In genomic region chr4:85149656-85150055, GRCh38 we compare ENCODE assay signal across 22 cellular contexts.
A peak's percentile ranks its signal among the peaks of the same experiment; 100 is the strongest.
DNase-seq lines count a peak whose midpoint lies in the region; ATAC-seq and TF ChIP-seq lines count a peak whose summit lies in the region.
"Had no signal": no experiment of that assay in that cellular context is flagged by ENCODE, and none has a peak within 500 bp of the region (broad histone marks: within the 10 kb centered on the region; RNA-seq: fewer than 3 reads in every experiment).

No MANE protein-coding gene starts in this region.

- H3K9ac ChIP-seq in fibroblast of lung (ENCODE audit: insufficient read depth, low read length): no peak overlapping the region
- H3K9ac ChIP-seq: SK-N-SH had no signal

- H3K4me2 ChIP-seq in fibroblast of lung (ENCODE audit: extremely low read depth, insufficient read depth, low read length): no peak overlapping the region
- H3K4me2 ChIP-seq: SK-N-SH had no signal

- no peaks in the 10 kb centered on the region for H3K79me2 ChIP-seq in fibroblast of lung (ENCODE audit: control insufficient read depth, insufficient read depth, low read length)

- no peaks in the 10 kb centered on the region for H3K27me3 ChIP-seq in fibroblast of lung (ENCODE audit: control insufficient read depth, insufficient read depth, low read length)
- no peaks in the 10 kb centered on the region for H3K27me3 ChIP-seq in psoas muscle (ENCODE audit: insufficient read depth in 3 of 3, low read length in 2 of 3)
- H3K27me3 ChIP-seq: suprapubic skin had no signal

- H4K20me1 ChIP-seq in fibroblast of lung (ENCODE audit: control insufficient read depth, extremely low read depth, insufficient read depth, low read length): no peaks in the 10 kb centered on the region

- no peak overlapping the region for H3K4me3 ChIP-seq in fibroblast of lung (replicated peaks in 1 of 4; ENCODE audit: control extremely low read depth in 1 of 4, insufficient read depth in 1 of 4, low read depth in 3 of 4, low read length in 4 of 4)
- H3K4me3 ChIP-seq in psoas muscle: no peak overlapping the region
- H3K4me3 ChIP-seq: HAP-1, suprapubic skin had no signal

- ATAC-seq in psoas muscle: peak; percentile 45 to 55 (median 50)

- H3K9me3 ChIP-seq in fibroblast of lung (ENCODE audit: control insufficient read depth, insufficient read depth, low read depth, low read length) (no peaks in the 10 kb centered on the region), psoas muscle (no peaks in the 10 kb centered on the region)
- H3K9me3 ChIP-seq: HAP-1, SK-N-SH, suprapubic skin had no signal

- no peak overlapping the region for H3K4me3 Mint-ChIP-seq in chondrocyte (ENCODE audit: unreplicated experiment)
- H3K4me3 Mint-ChIP-seq: activated naive CD4-positive, alpha-beta T cell treated with anti-CD3 and anti-CD28 coated beads for 36 hours; brain; memory B cell; neural crest cell had no signal

- DNase-seq in GM03348 (ENCODE audit: low spot score): peak; percentile 25
- peak; percentile 5 for DNase-seq in RWPE1 (ENCODE audit: low spot score)
- peak; percentile 31 to 82 for DNase-seq in fibroblast of lung (ENCODE audit: low read depth in 2 of 2)
- DNase-seq in psoas muscle: no peak
- DNase-seq in NCI-H1417 treated with DMSO at 0.1 percent for 48 hours (lab: John Stamatoyannopoulos, UW): no peak
- DNase-seq in NK-92 treated with Interleukin-12 subunit alpha and Interleukin-12 subunit beta, amount 100 ng/mL, for 24 hours (lab: John Stamatoyannopoulos, UW): no peak
- DNase-seq in stimulated activated CD4-positive, alpha-beta T cell treated with anti-CD3 and anti-CD28 coated beads, Interleukin-12 subunit alpha, Interleukin-12 subunit beta, amount 100 ng/mL, for 4 hours: no peak
- DNase-seq in chondrocyte (ENCODE audit: low spot score): no peak
- DNase-seq: activated CD4-positive, alpha-beta T cell treated with anti-CD3 and anti-CD28 coated beads, Interleukin-2, amount 50 U/mL, for 1 hour; activated naive CD4-positive, alpha-beta T cell treated with anti-CD3 and anti-CD28 coated beads for 36 hours; activated T-cell treated with anti-CD3 and anti-CD28 coated beads for 4 hours; effector CD8-positive, alpha-beta T cell; MM.1S; NCI-H187 treated with DMSO at 0.1 percent for 48 hours; NCI-H510A; SK-N-SH; stimulated activated CD4-positive, alpha-beta T cell treated with anti-CD3 and anti-CD28 coated beads, Interleukin-2, amount 100 ng/mL, for 48 hours had no signal

- TF ChIP-seq CTCF in RWPE1 (conservative IDR thresholded peaks at IDR 0.05; ENCODE audit: low read depth) (no peak), fibroblast of lung (conservative IDR thresholded peaks at IDR 0.05 in 1 of 2, IDR thresholded peaks at IDR 0.05 in 1 of 2; ENCODE audit: low read depth in 1 of 2, low read length in 2 of 2) (no peak), psoas muscle (IDR thresholded peaks at IDR 0.05) (no peak), chondrocyte (IDR thresholded peaks at IDR 0.05) (no peak)

- no peak overlapping the region for H2AFZ ChIP-seq in fibroblast of lung (ENCODE audit: low read length)

- H3K36me3 ChIP-seq in fibroblast of lung (ENCODE audit: control insufficient read depth, insufficient read depth, low read length) (no peaks in the 10 kb centered on the region), psoas muscle (ENCODE audit: insufficient read depth in 1 of 2, low read depth in 1 of 2) (no peaks in the 10 kb centered on the region)
- H3K36me3 ChIP-seq: HAP-1, suprapubic skin had no signal

- H3K9me3 Mint-ChIP-seq in chondrocyte (ENCODE audit: low read depth): no peaks in the 10 kb centered on the region
- H3K9me3 Mint-ChIP-seq: activated naive CD4-positive, alpha-beta T cell treated with anti-CD3 and anti-CD28 coated beads for 36 hours; brain; memory B cell; neural crest cell had no signal

- intact Hi-C loops in psoas muscle (cut with DNase I): loop anchor here (2.0 to 10.0 kb wide), 4 partner anchors 223 to 815 kb away; no protein-coding TSS in a partner anchor

- H3K27ac ChIP-seq in RWPE1: no peak overlapping the region
- H3K27ac ChIP-seq in fibroblast of lung (ENCODE audit: insufficient read depth, low read length): no peak overlapping the region
- H3K27ac ChIP-seq in psoas muscle: no peak overlapping the region
- H3K27ac ChIP-seq: suprapubic skin had no signal

- H3K27ac Mint-ChIP-seq in chondrocyte (ENCODE audit: unreplicated experiment): no peak overlapping the region
- H3K27ac Mint-ChIP-seq: activated naive CD4-positive, alpha-beta T cell treated with anti-CD3 and anti-CD28 coated beads for 36 hours; memory B cell had no signal

- WGBS in psoas muscle, 3 donors: 63 to 72% (median 69%) methylated on average over 1 of the region's 1 CpG

- peaks cover 17% of the 10 kb centered on the region for H3K27me3 Mint-ChIP-seq in chondrocyte (ENCODE audit: low read depth)
- H3K27me3 Mint-ChIP-seq: brain, memory B cell had no signal

- CTCF ChIA-PET in RWPE1 (lab: Yijun Ruan, JAX): interaction anchor here (0.6 to 2.5 kb wide), 2 partner anchors 226 to 598 kb away, joined by 4 to 9 read pairs; no protein-coding TSS in a partner anchor

- POLR2A ChIA-PET in RWPE1 (lab: Yijun Ruan, JAX; ENCODE audit: low non-redundant PET): no interaction called here

- no peaks in the 10 kb centered on the region for H3K36me3 Mint-ChIP-seq in chondrocyte (ENCODE audit: low read depth)
- H3K36me3 Mint-ChIP-seq: brain, memory B cell had no signal

- peaks cover 9% of the 10 kb centered on the region for H3K4me1 Mint-ChIP-seq in chondrocyte (ENCODE audit: low read depth)
- H3K4me1 Mint-ChIP-seq: neural crest cell had no signal

- no peaks in the 10 kb centered on the region for H3K4me1 ChIP-seq in fibroblast of lung (ENCODE audit: control insufficient read depth, extremely low read depth, insufficient read depth, low read length)
- no peaks in the 10 kb centered on the region for H3K4me1 ChIP-seq in psoas muscle
- H3K4me1 ChIP-seq: HAP-1 had no signal

Comparison
In these comparisons a context has a peak if more than half of its experiments do, and no peak if none do; other contexts are left out.
1. DNase-seq: peak in GM03348 (single experiment), RWPE1 (single experiment) and fibroblast of lung (2 of 2); none in psoas muscle (0 of 2), NCI-H1417 treated with DMSO at 0.1 percent for 48 hours (single experiment), NK-92 treated with Interleukin-12 subunit alpha and Interleukin-12 subunit beta, amount 100 ng/mL, for 24 hours (single experiment), stimulated activated CD4-positive, alpha-beta T cell treated with anti-CD3 and anti-CD28 coated beads, Interleukin-12 subunit alpha, Interleukin-12 subunit beta, amount 100 ng/mL, for 4 hours (single experiment) and chondrocyte (single experiment).